2 cellular contexts compared by ENCODE assay signal in genomic region chr17:39606434-39607056, GRCh38.
TF ChIP-seq lines count a peak whose summit lies in the region.

No MANE protein-coding gene starts in this region.

TF ChIP-seq in A549, 52 proteins besides CTCF, POLR2A, EP300 and RAD21:
- peak; percentile 24; the same call in 1 of the 2 replicates for TF ChIP-seq MAX (IDR thresholded peaks at IDR 0.05)
- peak; percentile 42; the same call in 1 of the 2 replicates for TF ChIP-seq E2F6 (IDR thresholded peaks at IDR 0.05; ENCODE audit: borderline replicate concordance, low read depth)
- no peak for TF ChIP-seq HMGXB4 (CRISPR knock-in tag; IDR thresholded peaks at IDR 0.05; ENCODE audit: borderline replicate concordance)

TF ChIP-seq in neural cell, 6 proteins besides CTCF, POLR2A, EP300 and RAD21:
- TF ChIP-seq EZH2 (IDR thresholded peaks at IDR 0.05; ENCODE audit: borderline replicate concordance, insufficient read depth, low read length, poor library complexity, severe bottlenecking): peak; percentile 23
- no peak for TF ChIP-seq TAF1 (IDR thresholded peaks at IDR 0.05; ENCODE audit: low read depth)
